Comparison of ENCODE assay signal across 16 cellular contexts in genomic region chr9:120901704-120902103, GRCh38. TPM values are rescaled to one million over a fixed set of nuclear protein-coding genes. Genes with fewer than 3 reads are reported as not detected.
DNase-seq lines count a peak whose midpoint lies in the region; ATAC-seq and TF ChIP-seq lines count a peak whose summit lies in the region.
"Had no signal": no experiment of that assay in that cellular context is flagged by ENCODE, and none has a peak within 500 bp of the region (broad histone marks: within the 10 kb centered on the region; RNA-seq: fewer than 3 reads in every experiment).

No MANE protein-coding gene starts in this region.

- peaks cover 92% of the 10 kb centered on the region for H3K4me1 Mint-ChIP-seq in activated CD8-positive, alpha-beta T cell treated with anti-CD3 and anti-CD28 coated beads for 36 hours (ENCODE audit: low read depth)
- H3K4me1 Mint-ChIP-seq in stimulated activated memory B cell treated with anti-CD40 and anti-IgM and Interleukin-4, amounts not matched to agents 10 μg/mL and 1 μg/mL and 100 μg/mL, for 72 hours = peaks cover 75% of the 10 kb centered on the region

- TF ChIP-seq POLR2A in GM19099 (IDR thresholded peaks at IDR 0.05; ENCODE audit: extremely low read depth, insufficient read length, low read depth) = peak; percentile 27

- peak; percentile 1 for ATAC-seq in activated CD8-positive, alpha-beta T cell treated with anti-CD3 and anti-CD28 coated beads for 36 hours
- no peak for ATAC-seq in stimulated activated memory B cell treated with anti-CD40 and anti-IgM and Interleukin-4, amounts not matched to agents 10 μg/mL and 1 μg/mL and 100 μg/mL, for 72 hours
- ATAC-seq in GM21515 (IDR thresholded peaks at IDR 0.05; ENCODE audit: unreplicated experiment) = no peak
- ATAC-seq in HG02678 (IDR thresholded peaks at IDR 0.05; ENCODE audit: unreplicated experiment) = no peak

- no peak for TF ChIP-seq CTCF in activated CD8-positive, alpha-beta T cell treated with anti-CD3 and anti-CD28 coated beads for 36 hours (IDR thresholded peaks at IDR 0.05)
- TF ChIP-seq CTCF in brain microvascular endothelial cell (IDR thresholded peaks at IDR 0.05; ENCODE audit: low read depth, low read length, missing control alignments) = no peak

- no peak overlapping the region for H3K4me3 ChIP-seq in brain microvascular endothelial cell (ENCODE audit: low read depth, low read length)
- H3K4me3 ChIP-seq: ovary, upper lobe of left lung had no signal

- no peaks in the 10 kb centered on the region for H3K27me3 Mint-ChIP-seq in activated CD8-positive, alpha-beta T cell treated with anti-CD3 and anti-CD28 coated beads for 36 hours
- H3K27me3 Mint-ChIP-seq in stimulated activated memory B cell treated with anti-CD40 and anti-IgM and Interleukin-4, amounts not matched to agents 10 μg/mL and 1 μg/mL and 100 μg/mL, for 72 hours = no peaks in the 10 kb centered on the region

- no peak overlapping the region for H3K27ac ChIP-seq in brain microvascular endothelial cell
- H3K27ac ChIP-seq: ovary, upper lobe of left lung had no signal

- no peaks in the 10 kb centered on the region for H3K36me3 ChIP-seq in brain microvascular endothelial cell (replicated peaks)
- H3K36me3 ChIP-seq: ovary had no signal

- POLR2A ChIA-PET in activated CD8-positive, alpha-beta T cell treated with anti-CD3 and anti-CD28 coated beads for 36 hours (lab: Charles Lee) = interaction anchor here (0.6 to 67.1 kb wide), 6 partner anchors 7 to 154 kb away, joined by 3 to 2439 read pairs (median 4); partner anchors contain the start of genes PHF19 and TRAF1

- H3K27ac Mint-ChIP-seq in activated CD8-positive, alpha-beta T cell treated with anti-CD3 and anti-CD28 coated beads for 36 hours = peak overlapping the region; percentile 86
- H3K27ac Mint-ChIP-seq in stimulated activated memory B cell treated with anti-CD40 and anti-IgM and Interleukin-4, amounts not matched to agents 10 μg/mL and 1 μg/mL and 100 μg/mL, for 72 hours = peak overlapping the region; percentile 78

- peak overlapping the region; percentile 20 for H3K4me3 Mint-ChIP-seq in activated CD8-positive, alpha-beta T cell treated with anti-CD3 and anti-CD28 coated beads for 36 hours
- no peak overlapping the region for H3K4me3 Mint-ChIP-seq in stimulated activated memory B cell treated with anti-CD40 and anti-IgM and Interleukin-4, amounts not matched to agents 10 μg/mL and 1 μg/mL and 100 μg/mL, for 72 hours

- peaks cover 84% of the 10 kb centered on the region for H3K36me3 Mint-ChIP-seq in activated CD8-positive, alpha-beta T cell treated with anti-CD3 and anti-CD28 coated beads for 36 hours (ENCODE audit: low read depth)
- H3K36me3 Mint-ChIP-seq in stimulated activated memory B cell treated with anti-CD40 and anti-IgM and Interleukin-4, amounts not matched to agents 10 μg/mL and 1 μg/mL and 100 μg/mL, for 72 hours = peaks cover 47% of the 10 kb centered on the region

- H3K27me3 ChIP-seq in brain microvascular endothelial cell (replicated peaks) = no peaks in the 10 kb centered on the region
- H3K27me3 ChIP-seq: ovary, upper lobe of left lung had no signal

- no peaks in the 10 kb centered on the region for H3K9me3 Mint-ChIP-seq in activated CD8-positive, alpha-beta T cell treated with anti-CD3 and anti-CD28 coated beads for 36 hours
- no peaks in the 10 kb centered on the region for H3K9me3 Mint-ChIP-seq in stimulated activated memory B cell treated with anti-CD40 and anti-IgM and Interleukin-4, amounts not matched to agents 10 μg/mL and 1 μg/mL and 100 μg/mL, for 72 hours

- CTCF ChIA-PET in activated CD8-positive, alpha-beta T cell treated with anti-CD3 and anti-CD28 coated beads for 36 hours (lab: Charles Lee) = interaction anchor here (0.6 to 1.6 kb wide), 2 partner anchors 11 to 355 kb away, joined by 5 to 6 read pairs; no protein-coding TSS in a partner anchor

- DNase-seq in activated CD8-positive, alpha-beta memory T cell treated with anti-CD3 and anti-CD28 coated beads for 24 hours = peak; percentile 72
- DNase-seq in activated CD8-positive, alpha-beta memory T cell treated with anti-CD3 and anti-CD28 coated beads, Interleukin-2, amount 50 U/mL, for 48 hours = no peak
- DNase-seq in activated CD8-positive, alpha-beta T cell treated with anti-CD3 and anti-CD28 coated beads for 36 hours = peak; percentile 65
- DNase-seq in brain microvascular endothelial cell = no peak
- DNase-seq: activated CD4-positive, CD25-positive, alpha-beta regulatory T cell; central memory CD4-positive, alpha-beta T cell; EL; glutamatergic neuron; GOT3; ovary; stimulated activated CD4-positive, alpha-beta T cell treated with anti-CD3 and anti-CD28 coated beads, Interleukin-12 subunit alpha, Interleukin-12 subunit beta, amount 100 ng/mL, for 4 hours; upper lobe of left lung had no signal

- in situ Hi-C loops in brain microvascular endothelial cell (cut with HindIII; ENCODE audit: low pct_ligation_motif_present, low sequenced_read_pairs) = no loop called here

- intact Hi-C loops in activated CD8-positive, alpha-beta T cell treated with anti-CD3 and anti-CD28 coated beads for 36 hours (cut with micrococcal nuclease) = no loop called here

RNA-seq across cellular contexts. Expression of gene PHF19, which starts 24.7 kb away (rescaled TPM):
- 100 to 1,000 TPM; 210 to 216 TPM for total RNA-seq in activated CD8-positive, alpha-beta T cell treated with anti-CD3 and anti-CD28 coated beads for 36 hours

RNA-seq across cellular contexts. Expression of gene TRAF1, which starts 24.9 kb away (rescaled TPM):
- 100 to 1,000 TPM; 147 to 150 TPM for total RNA-seq in activated CD8-positive, alpha-beta T cell treated with anti-CD3 and anti-CD28 coated beads for 36 hours

RNA-seq across cellular contexts. Expression of gene PSMD5, which starts 59.0 kb away (rescaled TPM):
- 10 to 100 TPM; 52.3 to 55.3 TPM for total RNA-seq in activated CD8-positive, alpha-beta T cell treated with anti-CD3 and anti-CD28 coated beads for 36 hours

Comparison
In these comparisons a context has a peak if more than half of its experiments do, and no peak if none do; other contexts are left out.
1. DNase-seq: peak in activated CD8-positive, alpha-beta memory T cell treated with anti-CD3 and anti-CD28 coated beads for 24 hours (single experiment) and activated CD8-positive, alpha-beta T cell treated with anti-CD3 and anti-CD28 coated beads for 36 hours (single experiment); none in activated CD8-positive, alpha-beta memory T cell treated with anti-CD3 and anti-CD28 coated beads, Interleukin-2, amount 50 U/mL, for 48 hours (single experiment) and brain microvascular endothelial cell (single experiment).